Comparison of ENCODE assay signal across 1 cellular context in genomic region chr14:59688224-59689170, GRCh38.
TF ChIP-seq lines count a peak whose summit lies in the region.

No MANE protein-coding gene starts in this region.

TF ChIP-seq in H1, 55 proteins besides CTCF, POLR2A, EP300 and RAD21:
- TF ChIP-seq ASH2L (IDR thresholded peaks at IDR 0.05; ENCODE audit: low read length): no peak
- peak; percentile 25; the same call in 1 of the 2 replicates for TF ChIP-seq MAFK (IDR thresholded peaks at IDR 0.05; ENCODE audit: low read depth, low read length)
